Comparison of ENCODE assay signal across 18 cellular contexts in genomic region chr5:10786835-10787234, GRCh38. TPM values are rescaled to one million over a fixed set of nuclear protein-coding genes. Genes with fewer than 3 reads are reported as not detected.
DNase-seq lines count a peak whose midpoint lies in the region; ATAC-seq and TF ChIP-seq lines count a peak whose summit lies in the region.
"Had no signal": no experiment of that assay in that cellular context is flagged by ENCODE, and none has a peak within 500 bp of the region (broad histone marks: within the 10 kb centered on the region; RNA-seq: fewer than 3 reads in every experiment).

No MANE protein-coding gene starts in this region.

- H3K27me3 Mint-ChIP-seq in endothelial cell (ENCODE audit: unreplicated experiment): peaks cover 3% of the 10 kb centered on the region
- H3K27me3 Mint-ChIP-seq: CD4-positive, alpha-beta memory T cell; T-helper 17 cell had no signal

- H3K36me3 ChIP-seq in BLaER1 (no peaks in the 10 kb centered on the region), DND-41 (ENCODE audit: insufficient read depth, low read length) (no peaks in the 10 kb centered on the region), MG63 (no peaks in the 10 kb centered on the region)
- H3K36me3 ChIP-seq: SJSA1 had no signal

- H3K27ac ChIP-seq in BLaER1 (0 out of 2 replicates have a peak overlapping the region, but pooled peaks have one; percentile 18), DND-41 (ENCODE audit: low read length) (no peak overlapping the region)
- H3K27ac ChIP-seq: A549, SJSA1 had no signal

- TF ChIP-seq CTCF in DND-41 (IDR thresholded peaks at IDR 0.05; ENCODE audit: borderline replicate concordance, extremely low read depth, low read length, poor library complexity, severe bottlenecking) (no peak), endothelial cell (IDR thresholded peaks at IDR 0.05; ENCODE audit: unreplicated experiment) (no peak)

- peaks cover 16% of the 10 kb centered on the region for H3K4me1 Mint-ChIP-seq in endothelial cell (ENCODE audit: unreplicated experiment)
- H3K4me1 Mint-ChIP-seq: B cell, T-helper 17 cell had no signal

- H3K79me2 ChIP-seq in DND-41 (ENCODE audit: insufficient read depth, low read length): no peaks in the 10 kb centered on the region

- H3K27ac Mint-ChIP-seq in endothelial cell (ENCODE audit: unreplicated experiment): peak overlapping the region; percentile 22
- H3K27ac Mint-ChIP-seq: B cell, T-helper 17 cell had no signal

- H3K9me3 ChIP-seq in BLaER1 (no peaks in the 10 kb centered on the region), DND-41 (ENCODE audit: insufficient read depth, low read length, severe bottlenecking) (no peaks in the 10 kb centered on the region), MG63 (peaks cover 1% of the 10 kb centered on the region; the same call in 1 of the 2 replicates)
- H3K9me3 ChIP-seq: A549, SJSA1 had no signal

- H4K20me1 ChIP-seq in BLaER1 (no peaks in the 10 kb centered on the region), DND-41 (ENCODE audit: insufficient read depth, low read length) (no peaks in the 10 kb centered on the region)

- H3K9ac ChIP-seq in BLaER1 (no peak overlapping the region), DND-41 (ENCODE audit: low read depth, low read length) (no peak overlapping the region)

- peak overlapping the region; percentile 24; the same call in 1 of the 2 replicates for H3K4me2 ChIP-seq in BLaER1
- no peak overlapping the region for H3K4me2 ChIP-seq in DND-41 (ENCODE audit: insufficient read depth, low read length)
- H3K4me2 ChIP-seq: A549 had no signal

- H3K4me3 ChIP-seq in BLaER1: no peak overlapping the region
- H3K4me3 ChIP-seq in DND-41 (ENCODE audit: low read depth in 1 of 2, low read length in 2 of 2): no peak overlapping the region
- H3K4me3 ChIP-seq in MG63: no peak overlapping the region
- H3K4me3 ChIP-seq: A549, SJSA1 had no signal

- H3K9me3 Mint-ChIP-seq in endothelial cell (ENCODE audit: unreplicated experiment): no peaks in the 10 kb centered on the region

- ATAC-seq in DND-41 (ENCODE audit: insufficient read depth, low read depth) (no peak), GM19463 (IDR thresholded peaks at IDR 0.05; ENCODE audit: unreplicated experiment) (no peak)
- ATAC-seq: A549, Right ventricle myocardium inferior, T-helper 17 cell had no signal

- DNase-seq in DND-41 (peak; percentile 5), NCI-H69 (lab: John Stamatoyannopoulos, UW) (peak; percentile 9), endothelial cell (ENCODE audit: low spot score) (peak; percentile 17), OCI-M2 (lab: John Stamatoyannopoulos, UW; ENCODE audit: unreplicated experiment) (no peak), MG63 (no peak)
- DNase-seq: CD4-positive, alpha-beta memory T cell; GDM1; KBM-7; NCI-H187; NCI-H774; SW 1271; T-helper 17 cell had no signal

- H3K4me1 ChIP-seq in BLaER1: peaks cover 5% of the 10 kb centered on the region
- H3K4me1 ChIP-seq in DND-41 (ENCODE audit: insufficient read depth, low read length): no peaks in the 10 kb centered on the region

- H3K27me3 ChIP-seq in BLaER1 (no peaks in the 10 kb centered on the region), DND-41 (ENCODE audit: insufficient read depth, low read length, poor library complexity) (no peaks in the 10 kb centered on the region), MG63 (no peaks in the 10 kb centered on the region)
- H3K27me3 ChIP-seq: SJSA1 had no signal

- no peak overlapping the region for H2AFZ ChIP-seq in DND-41 (ENCODE audit: low read depth, low read length)

- no peaks in the 10 kb centered on the region for H3K36me3 Mint-ChIP-seq in endothelial cell (ENCODE audit: low read depth, unreplicated experiment)
- H3K36me3 Mint-ChIP-seq: CD4-positive, alpha-beta memory T cell had no signal

- no peak overlapping the region for H3K4me3 Mint-ChIP-seq in endothelial cell (ENCODE audit: unreplicated experiment)
- H3K4me3 Mint-ChIP-seq: B cell; CD4-positive, alpha-beta memory T cell; T-helper 17 cell had no signal

RNA-seq across cellular contexts. Expression of gene DAP, which starts 25.8 kb away (rescaled TPM):
- total RNA-seq in endothelial cell (ENCODE audit: unreplicated experiment): 231 TPM
- total RNA-seq in MG63 (2014; rRNA removed; shearing (Covaris generic); ENCODE audit: low replicate concordance): 20.1 and 26.4 TPM in 2 replicates

Comparison
In these comparisons a context has a peak if more than half of its experiments do, and no peak if none do; other contexts are left out.
1. DNase-seq: peak in DND-41 (single experiment), NCI-H69 (single experiment) and endothelial cell (single experiment); none in OCI-M2 (single experiment) and MG63 (single experiment).